10 cellular contexts compared by ENCODE assay signal in the genomic region with DNA sequence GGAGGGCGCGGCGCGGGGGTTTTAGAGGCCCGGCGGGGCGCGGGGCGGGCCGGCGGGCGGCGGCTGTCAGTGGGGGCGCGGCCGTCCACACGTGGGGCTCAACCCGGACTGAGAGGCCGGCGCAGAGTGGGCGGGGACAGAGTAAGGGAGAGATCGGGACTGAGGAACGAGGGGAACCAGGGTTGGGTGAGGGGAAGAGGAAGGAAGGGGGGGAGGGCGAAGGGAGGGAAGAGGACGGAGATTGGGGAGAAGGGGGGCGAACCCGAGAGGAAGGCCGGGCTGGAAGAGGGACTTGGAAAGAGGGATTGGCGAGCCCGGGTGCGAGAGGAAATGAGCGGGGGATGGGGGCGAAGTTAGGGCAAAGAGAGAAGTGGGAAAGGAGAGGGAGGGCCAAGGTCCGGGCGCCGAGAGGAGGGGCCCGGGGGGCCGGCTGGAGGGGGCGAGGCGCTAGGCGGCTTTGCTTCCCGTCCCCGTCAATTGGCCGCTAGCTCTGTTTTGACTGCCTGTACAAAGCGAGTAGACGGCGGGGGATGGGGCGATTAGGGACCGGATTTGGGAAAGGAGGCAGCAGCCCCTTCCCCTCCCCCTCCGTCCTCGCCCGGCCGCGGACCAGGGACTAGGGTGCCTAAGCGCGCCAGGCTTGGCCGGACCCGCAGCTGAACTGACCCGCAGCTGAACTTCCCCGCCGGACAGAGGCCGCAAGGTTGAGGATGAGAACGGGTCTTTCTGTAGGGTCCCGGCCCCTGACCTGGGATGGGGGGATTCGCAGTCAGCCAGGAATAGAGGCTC. TPM values are rescaled to one million over a fixed set of nuclear protein-coding genes. Genes with fewer than 3 reads are reported as not detected.
DNase-seq lines count a peak whose midpoint lies in the region; ATAC-seq, FAIRE-seq and TF ChIP-seq lines count a peak whose summit lies in the region.
"Had no signal": no experiment of that assay in that cellular context is flagged by ENCODE, and none has a peak within 500 bp of the region (broad histone marks: within the 10 kb centered on the region; RNA-seq: fewer than 3 reads in every experiment).

No MANE protein-coding gene starts in this region.

- H3K36me3 ChIP-seq in astrocyte (ENCODE audit: insufficient read depth, low read length) (no peaks in the 10 kb centered on the region), smooth muscle cell (ENCODE audit: low read depth) (no peaks in the 10 kb centered on the region), PC-9 (ENCODE audit: low read depth) (no peaks in the 10 kb centered on the region)

- H3K4me1 ChIP-seq in A549 (peaks cover 24% of the 10 kb centered on the region; the same call in 2 of the 3 replicates), astrocyte (ENCODE audit: insufficient read depth, low read length) (peaks cover 4% of the 10 kb centered on the region), smooth muscle cell (ENCODE audit: low read depth) (peaks cover 8% of the 10 kb centered on the region), PC-9 (replicated peaks; ENCODE audit: insufficient read depth) (no peaks in the 10 kb centered on the region)

- H2AFZ ChIP-seq in astrocyte (ENCODE audit: low read depth, low read length) = peak overlapping the region; percentile 92
- H2AFZ ChIP-seq in smooth muscle cell (ENCODE audit: low read depth) = peak overlapping the region; percentile 99
- no peak overlapping the region for H2AFZ ChIP-seq in PC-9

- H3K27ac ChIP-seq in A549 (peak overlapping the region; percentile 89 to 93), astrocyte (ENCODE audit: low read depth, low read length) (peak overlapping the region; percentile 57), smooth muscle cell (ENCODE audit: low read depth) (no peak overlapping the region), PC-9 (no peak overlapping the region)

- H3K9ac ChIP-seq in astrocyte (ENCODE audit: low read length) (peak overlapping the region; percentile 81), smooth muscle cell (ENCODE audit: low read depth) (peak overlapping the region; percentile 10)

- DNase-seq in A549 (ENCODE audit: low read depth in 1 of 2, low spot score in 1 of 2) = peak; percentile 63 to 88
- peak; percentile 65 for DNase-seq in HS-27A (ENCODE audit: low read depth)
- peak; percentile 62 for DNase-seq in astrocyte (ENCODE audit: low read depth)
- peak; percentile 72 for DNase-seq in iPS-NIHi11 (ENCODE audit: low spot score)
- no peak for DNase-seq in smooth muscle cell (lab: John Stamatoyannopoulos, UW; ENCODE audit: unreplicated experiment)
- DNase-seq in cerebellar nuclear complex (lab: John Stamatoyannopoulos, UW) = no peak
- DNase-seq in GDM1 (lab: John Stamatoyannopoulos, UW) = no peak
- DNase-seq in PC-9 = no peak

- no peak for TF ChIP-seq CTCF in A549 (IDR thresholded peaks at IDR 0.05)
- no peak for TF ChIP-seq CTCF in astrocyte (IDR thresholded peaks at IDR 0.05; ENCODE audit: insufficient read depth, low read depth, low read length)
- TF ChIP-seq CTCF in smooth muscle cell (IDR thresholded peaks at IDR 0.05; ENCODE audit: borderline replicate concordance, insufficient read depth, poor library complexity, severe bottlenecking) = no peak
- TF ChIP-seq CTCF in PC-9 (conservative IDR thresholded peaks at IDR 0.05) = no peak

- H3K27me3 Mint-ChIP-seq in astrocyte (ENCODE audit: low read depth, unreplicated experiment) = no peaks in the 10 kb centered on the region

- H3K27me3 ChIP-seq in astrocyte (ENCODE audit: insufficient read depth, low read length) (no peaks in the 10 kb centered on the region), smooth muscle cell (ENCODE audit: low read depth) (peaks cover 7% of the 10 kb centered on the region), PC-9 (ENCODE audit: insufficient read depth, low read depth) (no peaks in the 10 kb centered on the region)

- no peaks in the 10 kb centered on the region for H3K9me3 Mint-ChIP-seq in astrocyte (ENCODE audit: unreplicated experiment)

- H3K9me3 ChIP-seq in A549 (no peaks in the 10 kb centered on the region), astrocyte (ENCODE audit: insufficient read depth, low read depth, low read length) (no peaks in the 10 kb centered on the region), smooth muscle cell (replicated peaks; ENCODE audit: low read depth) (no peaks in the 10 kb centered on the region), PC-9 (ENCODE audit: insufficient read depth, low read depth) (no peaks in the 10 kb centered on the region)

- CTCF ChIA-PET in A549 (lab: Yijun Ruan, JAX) = interaction anchor here (1.8 kb wide), 1 partner anchor 39 kb away, joined by 5 read pairs; no protein-coding TSS in a partner anchor
- CTCF ChIA-PET in PC-9 (lab: Charles Lee) = no interaction called here

- no peak for TF ChIP-seq RAD21 in A549 (conservative IDR thresholded peaks at IDR 0.05 in 1 of 2, IDR thresholded peaks at IDR 0.05 in 1 of 2)

- H4K20me1 ChIP-seq in astrocyte (ENCODE audit: insufficient read depth, low read length) (peaks cover 14% of the 10 kb centered on the region), smooth muscle cell (ENCODE audit: low read depth) (no peaks in the 10 kb centered on the region), PC-9 (ENCODE audit: insufficient read depth) (no peaks in the 10 kb centered on the region)

- peak overlapping the region; percentile 93 for H3K4me3 Mint-ChIP-seq in astrocyte (ENCODE audit: unreplicated experiment)

- H3K9me2 ChIP-seq in PC-9 (ENCODE audit: insufficient read depth) = no peaks in the 10 kb centered on the region

- POLR2A ChIA-PET in A549 (lab: Yijun Ruan, JAX) (interaction anchor here (1.0 to 1.9 kb wide), 2 partner anchors 40 to 136 kb away, joined by 3 to 7 read pairs; no protein-coding TSS in a partner anchor), PC-9 (lab: Charles Lee; ENCODE audit: unreplicated experiment) (no interaction called here)

- peak; percentile 20; the same call in 1 of the 2 replicates for TF ChIP-seq POLR2A in A549 (IDR thresholded peaks at IDR 0.05; ENCODE audit: low read length)

- H3K4me1 Mint-ChIP-seq in astrocyte (ENCODE audit: low read depth, unreplicated experiment) = peaks cover 9% of the 10 kb centered on the region

- WGBS in A549 (ENCODE audit: missing lambda C conversion rate) = under 1% methylated on average over 27 of the region's 65 CpGs
- 1% methylated on average over 19 of the region's 65 CpGs for WGBS in smooth muscle cell (ENCODE audit: low lambda C conversion rate)

- H3K27ac Mint-ChIP-seq in astrocyte (ENCODE audit: unreplicated experiment) = peak overlapping the region; percentile 41

- peaks cover 15% of the 10 kb centered on the region for H3K36me3 Mint-ChIP-seq in astrocyte (ENCODE audit: low read depth, unreplicated experiment)

- TF ChIP-seq EP300 in A549 (IDR thresholded peaks at IDR 0.05) = no peak

- peak overlapping the region; percentile 84 for H3K4me3 ChIP-seq in A549
- peak overlapping the region; percentile 75 for H3K4me3 ChIP-seq in astrocyte (ENCODE audit: insufficient read depth, low read depth, low read length)
- H3K4me3 ChIP-seq in smooth muscle cell = peak overlapping the region; percentile 90
- no peak overlapping the region for H3K4me3 ChIP-seq in PC-9

- FAIRE-seq in A549 (lab: Jason Lieb, UNC) (no peak), astrocyte (lab: Jason Lieb, UNC) (no peak)
- FAIRE-seq: G401.6 had no signal

- H3F3A ChIP-seq in smooth muscle cell (ENCODE audit: low read depth) = peaks cover 17% of the 10 kb centered on the region
- H3F3A ChIP-seq in PC-9 (ENCODE audit: insufficient read depth, low read depth) = no peaks in the 10 kb centered on the region

- H3K4me2 ChIP-seq in A549 = peak overlapping the region; percentile 86
- peak overlapping the region; percentile 96 for H3K4me2 ChIP-seq in astrocyte (ENCODE audit: low read length)
- peak overlapping the region; percentile 99 for H3K4me2 ChIP-seq in smooth muscle cell
- no peak overlapping the region for H3K4me2 ChIP-seq in PC-9

- ATAC-seq in A549 = peak; percentile 86 to 93

- no TSS peak for BruUV-seq in PC-9 (replicated peaks; lab: Mats Ljungman, UMichigan)

- peaks cover 22% of the 10 kb centered on the region for H3K79me2 ChIP-seq in astrocyte (ENCODE audit: insufficient read depth, low read length)
- H3K79me2 ChIP-seq in smooth muscle cell (ENCODE audit: low read depth) = peaks cover 6% of the 10 kb centered on the region
- no peaks in the 10 kb centered on the region for H3K79me2 ChIP-seq in PC-9 (ENCODE audit: low read depth)

- intact Hi-C loops in PC-9 (cut with micrococcal nuclease; ENCODE audit: unreplicated experiment) = no loop called here

TF ChIP-seq in A549, 52 proteins besides CTCF, POLR2A, EP300 and RAD21:
- TF ChIP-seq MYC (IDR thresholded peaks at IDR 0.05; ENCODE audit: borderline replicate concordance, low read length) (0 out of 2 replicates have a peak, but pooled peaks have one; percentile 29), GATA3 (IDR thresholded peaks at IDR 0.05; ENCODE audit: borderline replicate concordance) (0 out of 2 replicates have a peak, but pooled peaks have one; percentile 8), JUN (IDR thresholded peaks at IDR 0.05) (peak in 1 of 2 experiments; percentile 50; a peak in 3 of 5 replicates), PHF8 (IDR thresholded peaks at IDR 0.05; ENCODE audit: borderline replicate concordance, low read depth) (no peak), CHD2 (IDR thresholded peaks at IDR 0.05; ENCODE audit: low read length, partially characterized antibody) (peak; percentile 33), HEYL (CRISPR knock-in tag; IDR thresholded peaks at IDR 0.05) (no peak), ZC3H11A (IDR thresholded peaks at IDR 0.05) (no peak)
- TF ChIP-seq, protein P1, sequence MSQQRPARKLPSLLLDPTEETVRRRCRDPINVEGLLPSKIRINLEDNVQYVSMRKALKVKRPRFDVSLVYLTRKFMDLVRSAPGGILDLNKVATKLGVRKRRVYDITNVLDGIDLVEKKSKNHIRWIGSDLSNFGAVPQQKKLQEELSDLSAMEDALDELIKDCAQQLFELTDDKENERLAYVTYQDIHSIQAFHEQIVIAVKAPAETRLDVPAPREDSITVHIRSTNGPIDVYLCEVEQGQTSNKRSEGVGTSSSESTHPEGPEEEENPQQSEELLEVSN (IDR thresholded peaks at IDR 0.05; ENCODE audit: borderline replicate concordance, low read depth) = 0 out of 2 replicates have a peak, but pooled peaks have one; percentile 15

RNA-seq across cellular contexts. Expression of a gene that starts 0.4 kb away (rescaled TPM):
- polyA plus RNA-seq in A549 (2011; rRNA removed) = 22.2 and 28.3 TPM in 2 replicates
- 7.4 and 8.9 TPM in 2 replicates for polyA plus RNA-seq in A549 (2012; cell fraction: cytosol; rRNA removed)
- polyA plus RNA-seq in A549 (2012; cell fraction: nucleus; rRNA removed) = 27.5 and 38.7 TPM in 2 replicates
- 22.4 to 30.8 TPM (median 22.7 TPM) in 3 replicates for polyA plus RNA-seq in A549 (2017; fragmentation: RNase III; extraction: RNeasy Plus Mini Kit Qiagen cat#74134 plus additional on column Dnase treatment)
- polyA minus RNA-seq in A549 (2011; rRNA and poly(A)+ RNA removed) = 83.9 and 89.5 TPM in 2 replicates
- 105 and 176 TPM in 2 replicates for total RNA-seq in astrocyte
- 25.9 and 36.5 TPM in 2 replicates for total RNA-seq in smooth muscle cell
- polyA plus RNA-seq in smooth muscle cell = 10.0 and 17.2 TPM in 2 replicates
- 0.08 and 0.22 TPM in 2 replicates for total RNA-seq in PC-9 (2021)
- total RNA-seq: activated CD8-positive, alpha-beta memory T cell treated with anti-CD3 and anti-CD28 coated beads for 36 hours had no signal

Comparison
In these comparisons a context has a peak if more than half of its experiments do, and no peak if none do; other contexts are left out.
1. DNase-seq: peak in A549 (2 of 2), HS-27A (single experiment), astrocyte (single experiment) and iPS-NIHi11 (single experiment); none in smooth muscle cell (single experiment), cerebellar nuclear complex (0 of 2), GDM1 (single experiment) and PC-9 (0 of 2).
2. H3K27ac ChIP-seq: peak in A549 (2 of 2) and astrocyte (single experiment); none in smooth muscle cell (single experiment) and PC-9 (single experiment).
3. RNA of a gene that starts 0.4 kb away (total RNA-seq): 105 to 176 TPM in astrocyte and 25.9 to 36.5 TPM in smooth muscle cell; 0.08 to 0.22 TPM in PC-9; every median in the first group is over 10 times any median in the second.